ENCODE assay signal across 38 cellular contexts in genomic region chr12:53147181-53147580, GRCh38. TPM values are rescaled to one million over a fixed set of nuclear protein-coding genes. Genes with fewer than 3 reads are reported as not detected.
DNase-seq lines count a peak whose midpoint lies in the region; ATAC-seq, FAIRE-seq and TF ChIP-seq lines count a peak whose summit lies in the region.
"Had no signal": no experiment of that assay in that cellular context is flagged by ENCODE, and none has a peak within 500 bp of the region (broad histone marks: within the 10 kb centered on the region; RNA-seq: fewer than 3 reads in every experiment).

No MANE protein-coding gene starts in this region.

- 81% methylated on average over 5 of the region's 5 CpGs for WGBS in K562 (ENCODE audit: insufficient coverage, low coverage, missing lambda C conversion rate)

- TF ChIP-seq RAD21 in K562 (CRISPR knock-in tag; conservative IDR thresholded peaks at IDR 0.05 in 1 of 2, IDR thresholded peaks at IDR 0.05 in 1 of 2), result no peak

- H3K79me2 ChIP-seq in K562 (ENCODE audit: control insufficient read depth, insufficient read depth, low read length), result no peaks in the 10 kb centered on the region

- H3K4me3 ChIP-seq in K562, result no peak overlapping the region
- H3K4me3 ChIP-seq: A549; BLaER1; BLaER1 treated with 17β-estradiol and CSF1 and Interleukin-3, amounts not matched to agents 10 nM and 100 nM had no signal

- no peaks in the 10 kb centered on the region for H3K36me3 ChIP-seq in K562 (ENCODE audit: control insufficient read depth, insufficient read depth, low read length)
- H3K36me3 ChIP-seq: BE2C; BLaER1; BLaER1 treated with 17β-estradiol and CSF1 and Interleukin-3, amounts not matched to agents 10 nM and 100 nM had no signal

- in situ Hi-C loops in K562 (cut with MboI), result no loop called here

- no peaks in the 10 kb centered on the region for H3K9me1 ChIP-seq in K562 (ENCODE audit: control insufficient read depth, insufficient read depth, low read length)

- POLR2A ChIA-PET in HEK293T (lab: Yijun Ruan, JAX), result no interaction called here
- POLR2A ChIA-PET in K562 (lab: Yijun Ruan, JAX), result no interaction called here

- no peak for FAIRE-seq in K562 (lab: Jason Lieb, UNC)
- FAIRE-seq in colon (lab: Jason Lieb, UNC), result peak; percentile 45
- FAIRE-seq: A549, D721Med had no signal

- no peaks in the 10 kb centered on the region for H4K20me1 ChIP-seq in K562 (replicated peaks; ENCODE audit: control insufficient read depth, insufficient read depth, low read length)
- H4K20me1 ChIP-seq: BLaER1; BLaER1 treated with 17β-estradiol and CSF1 and Interleukin-3, amounts not matched to agents 10 nM and 100 nM had no signal

- H3K4me2 ChIP-seq in K562 (ENCODE audit: insufficient read depth, low read length), result no peak overlapping the region
- H3K4me2 ChIP-seq: A549; BLaER1; BLaER1 treated with 17β-estradiol and CSF1 and Interleukin-3, amounts not matched to agents 10 nM and 100 nM had no signal

- peaks cover 5% of the 10 kb centered on the region for H3K9me3 ChIP-seq in K562 (replicated peaks; ENCODE audit: control insufficient read depth, insufficient read depth, low read depth, low read length)
- H3K9me3 ChIP-seq: A549; BE2C; BLaER1; BLaER1 treated with 17β-estradiol and CSF1 and Interleukin-3, amounts not matched to agents 10 nM and 100 nM; Caco-2 had no signal

- no TSS peak for BruUV-seq in K562 (replicated peaks; lab: Mats Ljungman, UMichigan)

- no peak overlapping the region for H3K27ac ChIP-seq in K562 (ENCODE audit: extremely low read depth, low read depth, low read length)
- H3K27ac ChIP-seq: 22Rv1; A549; BLaER1; BLaER1 treated with 17β-estradiol and CSF1 and Interleukin-3, amounts not matched to agents 10 nM and 100 nM; C4-2B had no signal

- no peak for TF ChIP-seq EP300 in K562 (IDR thresholded peaks at IDR 0.05; ENCODE audit: low read length)

- no peak for TF ChIP-seq CTCF in K562 (IDR thresholded peaks at IDR 0.05 in 2 of 3, conservative IDR thresholded peaks at IDR 0.05 in 1 of 3; ENCODE audit: insufficient read depth in 2 of 3, low read depth in 1 of 3, low read length in 3 of 3)

- CTCF ChIA-PET in HEK293T (lab: Yijun Ruan, JAX) (no interaction called here), K562 (lab: Yijun Ruan, JAX; ENCODE audit: low intra/inter-chr PET ratio) (no interaction called here)

- TF ChIP-seq POLR2A in K562 (conservative IDR thresholded peaks at IDR 0.05), result no peak

- no peak for DNase-seq in HEK293T (ENCODE audit: extremely low spot score)
- DNase-seq in K562 (ENCODE audit: extremely low read depth in 1 of 4, low spot score in 3 of 4), result no peak
- no peak for DNase-seq in cortex of kidney (lab: John Stamatoyannopoulos, UW)
- DNase-seq: 8988T; ACHN; AML-193; BE2C; C1 segment of cervical spinal cord; Caco-2; Calu3; CD4-positive, alpha-beta memory T cell; CD4-positive, alpha-beta T cell; CD4-positive, CD25-positive, alpha-beta regulatory T cell; CD8-positive, alpha-beta memory T cell; CD8-positive, alpha-beta T cell; COR-L47; DMS 273 treated with DMSO at 0.1 percent for 48 hours; DMS153; DMS53; DMS79; DMS79 treated with DMSO at 0.1 percent for 48 hours; DND-41; EL had no signal

- H3K27me3 ChIP-seq in K562 (ENCODE audit: control insufficient read depth in 2 of 2, insufficient read depth in 2 of 2, low read length in 2 of 2), result no peaks in the 10 kb centered on the region
- H3K27me3 ChIP-seq: BE2C; BLaER1; BLaER1 treated with 17β-estradiol and CSF1 and Interleukin-3, amounts not matched to agents 10 nM and 100 nM had no signal

- intact Hi-C loops in K562 (cut with micrococcal nuclease), result no loop called here

- H2AFZ ChIP-seq in K562 (ENCODE audit: low read depth, low read length), result no peak overlapping the region

- no peak overlapping the region for H3K9ac ChIP-seq in K562 (ENCODE audit: insufficient read depth in 1 of 2, low read depth in 2 of 2, low read length in 2 of 2)
- H3K9ac ChIP-seq: BLaER1; BLaER1 treated with 17β-estradiol and CSF1 and Interleukin-3, amounts not matched to agents 10 nM and 100 nM had no signal

- no peak for ATAC-seq in K562
- ATAC-seq in HG02938 (IDR thresholded peaks at IDR 0.05; ENCODE audit: unreplicated experiment), result no peak
- no peak for ATAC-seq in GM21576 (IDR thresholded peaks at IDR 0.05; ENCODE audit: unreplicated experiment)
- ATAC-seq: A549; CD8-positive, alpha-beta T cell had no signal

- H3K4me1 ChIP-seq in K562 (replicated peaks in 1 of 2; ENCODE audit: control insufficient read depth in 2 of 2, insufficient read depth in 2 of 2, low read length in 2 of 2), result peaks cover 6 to 9% of the 10 kb centered on the region in 2 experiments; a peak in 3 of 5 replicates
- H3K4me1 ChIP-seq: A549, BE2C had no signal

RNA-seq across cellular contexts. Expression of gene ZNF740, which starts 33.3 kb away (rescaled TPM):
- total RNA-seq in K562 (2011; cell fraction: chromatin; rRNA removed; ENCODE audit: low replicate concordance), result 77.6 and 121 TPM in 2 replicates
- total RNA-seq in K562 (2011; cell fraction: nucleolus; rRNA removed), result 62.2 and 65.9 TPM in 2 replicates
- 76.6 and 88.8 TPM in 2 replicates for total RNA-seq in K562 (2011; cell fraction: nucleoplasm; rRNA removed)
- total RNA-seq in K562 (2014; rRNA removed) (15.1 and 16.1 TPM in 2 replicates), K562 (2014; rRNA removed; fragmentation: Illumina TruSeq; extraction: Trizol) (18.6 and 19.9 TPM in 2 replicates), K562 (2015; rRNA removed; fragmentation: Illumina TruSeq; extraction: Trizol) (13.3 and 13.6 TPM in 2 replicates), K562 (2021) (39.6 and 46.4 TPM in 2 replicates)
- polyA plus RNA-seq in K562 (2011; rRNA removed) (33.1 and 34.9 TPM in 2 replicates), K562 (2014; fragmentation: Illumina TruSeq; extraction: Trizol) (19.2 and 21.0 TPM in 2 replicates), K562 (2014; fragmentation: Nextera tagmentation; extraction: Ambion mirVana) (1 to 10 TPM in 1 of 2 experiments, under 1 TPM in 1; 0.57 to 1.4 TPM), K562 (2014; rRNA removed) (20.6 and 22.1 TPM in 2 replicates)
- 9.6 and 17.0 TPM in 2 replicates for polyA plus RNA-seq in K562 (2011; cell fraction: cytosol; rRNA removed)
- polyA plus RNA-seq in K562 (2011; cell fraction: nucleus; rRNA removed), result 89.9 and 103 TPM in 2 replicates
- 12.8 and 21.6 TPM in 2 replicates for polyA plus RNA-seq in K562 (2012)
- 32.3 and 37.3 TPM in 2 replicates for polyA minus RNA-seq in K562 (2011; rRNA and poly(A)+ RNA removed)
- polyA minus RNA-seq in K562 (2011; cell fraction: cytosol; rRNA and poly(A)+ RNA removed), result 8.2 and 9.2 TPM in 2 replicates
- polyA minus RNA-seq in K562 (2011; cell fraction: nucleus; rRNA and poly(A)+ RNA removed), result 45.2 and 63.6 TPM in 2 replicates

RNA-seq across cellular contexts. Expression of gene CSAD, which starts 33.5 kb away (rescaled TPM):
- total RNA-seq in K562 (2011; cell fraction: chromatin; rRNA removed; ENCODE audit: low replicate concordance), result 97.5 and 106 TPM in 2 replicates
- total RNA-seq in K562 (2011; cell fraction: nucleolus; rRNA removed), result 53.5 and 54.7 TPM in 2 replicates
- 60.6 and 65.8 TPM in 2 replicates for total RNA-seq in K562 (2011; cell fraction: nucleoplasm; rRNA removed)
- 8.1 and 8.5 TPM in 2 replicates for total RNA-seq in K562 (2014; rRNA removed)
- total RNA-seq in K562 (2014; rRNA removed; fragmentation: Illumina TruSeq; extraction: Trizol), result 5.7 and 8.1 TPM in 2 replicates
- total RNA-seq in K562 (2015; rRNA removed; fragmentation: Illumina TruSeq; extraction: Trizol), result 6.7 and 7.0 TPM in 2 replicates
- 10.3 and 10.9 TPM in 2 replicates for total RNA-seq in K562 (2021)
- polyA plus RNA-seq in K562 (2011; rRNA removed), result 19.6 and 26.6 TPM in 2 replicates
- polyA plus RNA-seq in K562 (2011; cell fraction: cytosol; rRNA removed), result 5.5 and 11.5 TPM in 2 replicates
- polyA plus RNA-seq in K562 (2011; cell fraction: nucleus; rRNA removed), result 109 and 129 TPM in 2 replicates
- 7.6 and 29.6 TPM in 2 replicates for polyA plus RNA-seq in K562 (2012)
- polyA plus RNA-seq in K562 (2014; fragmentation: Illumina TruSeq; extraction: Trizol), result 11.1 and 16.8 TPM in 2 replicates
- polyA plus RNA-seq in K562 (2014; fragmentation: Nextera tagmentation; extraction: Ambion mirVana), result 1 to 10 TPM; 1.8 to 2.4 TPM
- polyA plus RNA-seq in K562 (2014; rRNA removed), result 17.1 TPM in 2 replicates
- 6.1 and 7.9 TPM in 2 replicates for polyA minus RNA-seq in K562 (2011; rRNA and poly(A)+ RNA removed)
- 6.1 TPM in 1 of 2 replicates, not detected in the other for polyA minus RNA-seq in K562 (2011; cell fraction: cytosol; rRNA and poly(A)+ RNA removed)
- polyA minus RNA-seq in K562 (2011; cell fraction: nucleus; rRNA and poly(A)+ RNA removed), result 14.8 and 19.5 TPM in 2 replicates

RNA-seq across cellular contexts. Expression of gene SOAT2, which starts 43.9 kb away (rescaled TPM):
- not detected in 2 replicates for total RNA-seq in K562 (2011; cell fraction: chromatin; rRNA removed; ENCODE audit: low replicate concordance)
- not detected in 2 replicates for total RNA-seq in K562 (2011; cell fraction: nucleolus; rRNA removed)
- 0.38 TPM in 1 of 2 replicates, not detected in the other for total RNA-seq in K562 (2011; cell fraction: nucleoplasm; rRNA removed)
- not detected in 2 replicates for total RNA-seq in K562 (2014; rRNA removed)
- not detected in 2 replicates for total RNA-seq in K562 (2014; rRNA removed; fragmentation: Illumina TruSeq; extraction: Trizol)
- total RNA-seq in K562 (2015; rRNA removed; fragmentation: Illumina TruSeq; extraction: Trizol), result not detected in 2 replicates
- total RNA-seq in K562 (2021), result not detected in 2 replicates
- not detected in 2 replicates for polyA plus RNA-seq in K562 (2011; rRNA removed)
- not detected in 2 replicates for polyA plus RNA-seq in K562 (2011; cell fraction: cytosol; rRNA removed)
- not detected in 2 replicates for polyA plus RNA-seq in K562 (2011; cell fraction: nucleus; rRNA removed)
- polyA plus RNA-seq in K562 (2012), result not detected in 2 replicates
- polyA plus RNA-seq in K562 (2014; fragmentation: Illumina TruSeq; extraction: Trizol), result not detected in 2 replicates
- polyA plus RNA-seq in K562 (2014; fragmentation: Nextera tagmentation; extraction: Ambion mirVana), result not detected
- polyA plus RNA-seq in K562 (2014; rRNA removed), result 0.04 TPM in 1 of 2 replicates, not detected in the other
- polyA minus RNA-seq in K562 (2011; rRNA and poly(A)+ RNA removed), result not detected in 2 replicates
- not detected in 2 replicates for polyA minus RNA-seq in K562 (2011; cell fraction: cytosol; rRNA and poly(A)+ RNA removed)
- polyA minus RNA-seq in K562 (2011; cell fraction: nucleus; rRNA and poly(A)+ RNA removed), result not detected in 2 replicates
- total RNA-seq: A172, A673, B cell, Calu3, Daoy had no signal
- polyA plus RNA-seq: AG04450; CD14-positive monocyte; CD4-positive, CD25-positive, alpha-beta regulatory T cell had no signal

RNA-seq across cellular contexts. Expression of gene IGFBP6, which starts 49.7 kb away (rescaled TPM):
- 0.97 TPM in 1 of 2 replicates, not detected in the other for total RNA-seq in K562 (2011; cell fraction: chromatin; rRNA removed; ENCODE audit: low replicate concordance)
- total RNA-seq in K562 (2011; cell fraction: nucleolus; rRNA removed), result 0.66 and 1.8 TPM in 2 replicates
- 0.37 TPM in 1 of 2 replicates, not detected in the other for total RNA-seq in K562 (2011; cell fraction: nucleoplasm; rRNA removed)
- total RNA-seq in K562 (2014; rRNA removed) (1.2 and 1.6 TPM in 2 replicates), K562 (2014; rRNA removed; fragmentation: Illumina TruSeq; extraction: Trizol) (0.36 and 0.61 TPM in 2 replicates), K562 (2015; rRNA removed; fragmentation: Illumina TruSeq; extraction: Trizol) (0.38 and 0.76 TPM in 2 replicates), K562 (2021) (1.4 and 2.3 TPM in 2 replicates)
- polyA plus RNA-seq in K562 (2011; rRNA removed) (0.24 and 1.4 TPM in 2 replicates), K562 (2014; fragmentation: Illumina TruSeq; extraction: Trizol) (0.52 and 0.62 TPM in 2 replicates), K562 (2014; fragmentation: Nextera tagmentation; extraction: Ambion mirVana) (under 1 TPM; 0.15 to 0.23 TPM), K562 (2014; rRNA removed) (0.54 and 2.4 TPM in 2 replicates)
- 0.94 and 2.5 TPM in 2 replicates for polyA plus RNA-seq in K562 (2011; cell fraction: cytosol; rRNA removed)
- polyA plus RNA-seq in K562 (2011; cell fraction: nucleus; rRNA removed), result 0.24 and 0.47 TPM in 2 replicates
- polyA plus RNA-seq in K562 (2012), result 0.89 and 1.4 TPM in 2 replicates
- polyA minus RNA-seq in K562 (2011; rRNA and poly(A)+ RNA removed), result not detected in 2 replicates
- polyA minus RNA-seq in K562 (2011; cell fraction: cytosol; rRNA and poly(A)+ RNA removed), result 1.1 TPM in 1 of 2 replicates, not detected in the other
- not detected in 2 replicates for polyA minus RNA-seq in K562 (2011; cell fraction: nucleus; rRNA and poly(A)+ RNA removed)
- total RNA-seq: B cell; CD4-positive, CD25-positive, alpha-beta regulatory T cell had no signal
- polyA plus RNA-seq: CD14-positive monocyte had no signal

RNA-seq across cellular contexts. Expression of gene ITGB7, which starts 59.9 kb away (rescaled TPM):
- total RNA-seq in K562 (2011; cell fraction: chromatin; rRNA removed; ENCODE audit: low replicate concordance), result 1.7 and 4.1 TPM in 2 replicates
- total RNA-seq in K562 (2011; cell fraction: nucleolus; rRNA removed), result 3.6 and 8.2 TPM in 2 replicates
- 2.3 and 2.7 TPM in 2 replicates for total RNA-seq in K562 (2011; cell fraction: nucleoplasm; rRNA removed)
- total RNA-seq in K562 (2014; rRNA removed) (1.3 and 1.9 TPM in 2 replicates), K562 (2014; rRNA removed; fragmentation: Illumina TruSeq; extraction: Trizol) (0.41 and 0.55 TPM in 2 replicates), K562 (2015; rRNA removed; fragmentation: Illumina TruSeq; extraction: Trizol) (0.54 and 0.64 TPM in 2 replicates), K562 (2021) (2.0 and 3.5 TPM in 2 replicates)
- polyA plus RNA-seq in K562 (2011; rRNA removed) (0.98 and 1.5 TPM in 2 replicates), K562 (2014; fragmentation: Illumina TruSeq; extraction: Trizol) (0.57 and 0.67 TPM in 2 replicates), K562 (2014; fragmentation: Nextera tagmentation; extraction: Ambion mirVana) (under 1 TPM; 0.06 to 0.10 TPM), K562 (2014; rRNA removed) (1.2 and 1.9 TPM in 2 replicates)
- polyA plus RNA-seq in K562 (2011; cell fraction: cytosol; rRNA removed), result 1.2 and 2.2 TPM in 2 replicates
- polyA plus RNA-seq in K562 (2011; cell fraction: nucleus; rRNA removed), result 3.1 and 4.5 TPM in 2 replicates
- polyA plus RNA-seq in K562 (2012), result 0.82 and 1.4 TPM in 2 replicates
- polyA minus RNA-seq in K562 (2011; rRNA and poly(A)+ RNA removed), result 1.2 and 1.3 TPM in 2 replicates
- polyA minus RNA-seq in K562 (2011; cell fraction: cytosol; rRNA and poly(A)+ RNA removed), result 0.95 and 2.7 TPM in 2 replicates
- polyA minus RNA-seq in K562 (2011; cell fraction: nucleus; rRNA and poly(A)+ RNA removed), result 0.89 and 1.2 TPM in 2 replicates
